26 cellular contexts compared by ENCODE assay signal in genomic region chr11:71444811-71445210, GRCh38.
"Had no signal": no experiment of that assay in that cellular context is flagged by ENCODE, and none has a peak within 500 bp of the region (broad histone marks: within the 10 kb centered on the region; RNA-seq: fewer than 3 reads in every experiment).

No MANE protein-coding gene starts in this region.

- H3K9me3 ChIP-seq: MG63 had no signal

- H3K27ac ChIP-seq: brain microvascular endothelial cell, SJCRH30, SK-N-MC, WERI-Rb-1 had no signal

- H3K4me1 ChIP-seq: SJCRH30 had no signal

- DNase-seq: activated CD4-positive, alpha-beta T cell treated with anti-CD3 and anti-CD28 coated beads for 36 hours; activated CD4-positive, alpha-beta T cell treated with anti-CD3 and anti-CD28 coated beads, Interleukin-2, amount 10 ng/mL, durations not matched to agents 7 days and 5 days; activated CD4-positive, alpha-beta T cell treated with anti-CD3 and anti-CD28 coated beads, Interleukin-2, amount 50 U/mL, for 48 hours; activated CD8-positive, alpha-beta T cell treated with anti-CD3 and anti-CD28 coated beads, Interleukin-2, amount 10 ng/mL, durations not matched to agents 7 days and 5 days; activated naive CD4-positive, alpha-beta T cell treated with anti-CD3 and anti-CD28 coated beads, Interleukin-2, amount 10 ng/mL, durations not matched to agents 7 days and 5 days; activated naive CD8-positive, alpha-beta T cell treated with anti-CD3 and anti-CD28 coated beads, Interleukin-2, amount 50 U/mL, for 24 hours; anterior cingulate cortex; brain microvascular endothelial cell; Kasumi-1; KG1; MG63; NCI-H1048; NCI-H1105 treated with DMSO at 0.1 percent for 48 hours; NCI-H1436; NCI-H1694; NCI-H1930; NCI-H2081 treated with DMSO at 0.1 percent for 48 hours; NCI-H345; NCI-H524 treated with DMSO at 0.1 percent for 48 hours; RPMI8226; SHP77; SJCRH30; T1000; WERI-Rb-1 had no signal

- H3K4me3 ChIP-seq: MG63, SJCRH30, SK-N-MC had no signal

- ATAC-seq: activated CD4-positive, alpha-beta T cell treated with anti-CD3 and anti-CD28 coated beads for 36 hours; activated CD8-positive, alpha-beta T cell treated with anti-CD3 and anti-CD28 coated beads, Interleukin-2, amount 10 ng/mL, durations not matched to agents 7 days and 5 days; activated naive CD8-positive, alpha-beta T cell treated with anti-CD3 and anti-CD28 coated beads, Interleukin-2, amount 50 U/mL, for 24 hours; Panc1 had no signal

- H3K27me3 ChIP-seq: brain microvascular endothelial cell, MG63, SJCRH30 had no signal
